ENCODE assay signal across 11 cellular contexts in the genomic region with DNA sequence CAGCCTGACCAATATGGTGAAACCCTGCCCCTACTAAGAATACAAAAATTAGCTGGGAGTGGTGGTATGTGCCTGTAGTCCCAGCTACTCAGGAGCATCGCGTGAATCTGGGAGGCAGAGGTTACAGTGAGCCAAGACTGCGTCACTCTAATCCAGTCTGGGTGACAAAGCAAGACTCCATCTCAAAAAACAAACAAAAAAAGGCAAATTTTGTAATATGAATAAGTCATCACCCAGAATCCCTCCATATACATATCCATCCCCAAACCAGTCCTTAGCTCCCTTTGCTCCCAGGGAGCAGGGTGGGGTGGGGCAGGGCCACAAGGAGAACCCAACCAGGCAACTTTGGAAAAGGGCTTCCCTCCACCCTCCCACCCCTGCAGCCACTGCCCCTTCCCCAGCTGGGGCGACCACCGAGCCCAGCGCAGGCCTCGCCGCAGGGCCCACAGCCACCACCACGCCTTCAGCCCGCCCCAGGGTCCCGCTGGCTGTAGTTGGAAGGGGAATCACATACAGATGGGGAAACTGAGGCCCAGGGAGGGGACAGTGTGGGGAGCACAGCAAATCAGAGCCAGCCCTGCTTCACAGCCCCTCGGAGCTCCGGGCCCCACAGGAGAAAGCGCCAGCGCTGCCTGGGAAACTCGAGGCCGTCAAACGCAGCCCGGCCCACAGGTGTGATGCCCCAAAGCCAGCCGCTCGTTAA. TPM values are rescaled to one million over a fixed set of nuclear protein-coding genes. Genes with fewer than 3 reads are reported as not detected.
DNase-seq lines count a peak whose midpoint lies in the region; ATAC-seq and TF ChIP-seq lines count a peak whose summit lies in the region.
"Had no signal": no experiment of that assay in that cellular context is flagged by ENCODE, and none has a peak within 500 bp of the region (broad histone marks: within the 10 kb centered on the region; RNA-seq: fewer than 3 reads in every experiment).

No MANE protein-coding gene starts in this region.

- ATAC-seq in Right ventricle myocardium superior (ENCODE audit: poor library complexity), result no peak
- no peak for ATAC-seq in right lobe of liver
- no peak for ATAC-seq in stimulated activated naive B cell treated with anti-CD40 and anti-IgM and Interleukin-4, amounts not matched to agents 10 μg/mL and 1 μg/mL and 100 μg/mL, for 72 hours (replicated peaks)

- H3K9me3 ChIP-seq in right atrium auricular region (no peaks in the 10 kb centered on the region), adipocyte (ENCODE audit: control insufficient read depth, low read length) (no peaks in the 10 kb centered on the region), right lobe of liver (no peaks in the 10 kb centered on the region)
- H3K9me3 ChIP-seq: SJSA1 had no signal

- H3K4me3 ChIP-seq in right atrium auricular region, result no peak overlapping the region
- H3K4me3 ChIP-seq in adipocyte (ENCODE audit: low read length), result no peak overlapping the region
- H3K4me3 ChIP-seq in right lobe of liver, result no peak overlapping the region
- H3K4me3 ChIP-seq: neural progenitor cell, SJSA1 had no signal

- peaks cover 7 to 41% of the 10 kb centered on the region in 2 donors for H3K36me3 Mint-ChIP-seq in stimulated activated naive B cell treated with anti-CD40 and anti-IgM and Interleukin-4, amounts not matched to agents 10 μg/mL and 1 μg/mL and 100 μg/mL, for 72 hours

- H3K27me3 Mint-ChIP-seq in stimulated activated naive B cell treated with anti-CD40 and anti-IgM and Interleukin-4, amounts not matched to agents 10 μg/mL and 1 μg/mL and 100 μg/mL, for 72 hours, result no peaks in the 10 kb centered on the region

- no peak overlapping the region for H3K9ac ChIP-seq in adipocyte (ENCODE audit: low read length)
- H3K9ac ChIP-seq: neural progenitor cell had no signal

- H3K27me3 ChIP-seq in right atrium auricular region, result no peaks in the 10 kb centered on the region
- H3K27me3 ChIP-seq in adipocyte (replicated peaks; ENCODE audit: control insufficient read depth, insufficient read depth, low read length), result no peaks in the 10 kb centered on the region
- H3K27me3 ChIP-seq in right lobe of liver, result no peaks in the 10 kb centered on the region
- H3K27me3 ChIP-seq: neural progenitor cell, SJSA1 had no signal

- intact Hi-C loops in Right ventricle myocardium superior (cut with DNase I) (no loop called here), right lobe of liver (cut with DNase I) (no loop called here)

- peaks cover 47 to 58% of the 10 kb centered on the region in 2 donors for H3K4me1 Mint-ChIP-seq in stimulated activated naive B cell treated with anti-CD40 and anti-IgM and Interleukin-4, amounts not matched to agents 10 μg/mL and 1 μg/mL and 100 μg/mL, for 72 hours

- H3K36me3 ChIP-seq in right atrium auricular region (peaks cover 6% of the 10 kb centered on the region), adipocyte (ENCODE audit: control insufficient read depth, insufficient read depth, low read length, severe bottlenecking) (no peaks in the 10 kb centered on the region), right lobe of liver (peaks cover 0 to 9% (median 0%) of the 10 kb centered on the region in 4 donors)
- H3K36me3 ChIP-seq: neural progenitor cell, SJSA1 had no signal

- H3K27ac Mint-ChIP-seq in stimulated activated naive B cell treated with anti-CD40 and anti-IgM and Interleukin-4, amounts not matched to agents 10 μg/mL and 1 μg/mL and 100 μg/mL, for 72 hours, result no peak overlapping the region
- H3K27ac Mint-ChIP-seq: neural progenitor cell had no signal

- no peak for DNase-seq in right atrium auricular region (ENCODE audit: low spot score)
- no peak for DNase-seq in Right ventricle myocardium superior
- peak; percentile 22 for DNase-seq in adipocyte (ENCODE audit: low read depth)
- no peak for DNase-seq in right lobe of liver
- no peak for DNase-seq in COR-L47 (lab: John Stamatoyannopoulos, UW)
- DNase-seq in stimulated activated naive B cell treated with anti-CD40 and anti-IgM and Interleukin-4, amounts not matched to agents 10 μg/mL and 1 μg/mL and 100 μg/mL, for 72 hours, result no peak
- no peak for DNase-seq in AG08395 (ENCODE audit: low spot score)
- no peak for DNase-seq in NCI-H510A (lab: John Stamatoyannopoulos, UW)
- DNase-seq: NCI-H2227 treated with DMSO at 0.1 percent for 48 hours had no signal

- no peak for TF ChIP-seq CTCF in right atrium auricular region (IDR thresholded peaks at IDR 0.05)
- no peak for TF ChIP-seq CTCF in right lobe of liver (IDR thresholded peaks at IDR 0.05)

- H3K4me3 Mint-ChIP-seq in stimulated activated naive B cell treated with anti-CD40 and anti-IgM and Interleukin-4, amounts not matched to agents 10 μg/mL and 1 μg/mL and 100 μg/mL, for 72 hours, result peak overlapping the region in 1 of 2 donors; percentile 57
- H3K4me3 Mint-ChIP-seq: neural progenitor cell had no signal

- H3K4me1 ChIP-seq in right atrium auricular region, result peaks cover 0 to 89% of the 10 kb centered on the region in 2 donors
- H3K4me1 ChIP-seq in adipocyte (ENCODE audit: control insufficient read depth, insufficient read depth, low read length), result no peaks in the 10 kb centered on the region
- H3K4me1 ChIP-seq in right lobe of liver, result peaks cover 0 to 15% (median 4%) of the 10 kb centered on the region in 4 donors
- H3K4me1 ChIP-seq: SJSA1 had no signal

- H3K9me3 Mint-ChIP-seq in stimulated activated naive B cell treated with anti-CD40 and anti-IgM and Interleukin-4, amounts not matched to agents 10 μg/mL and 1 μg/mL and 100 μg/mL, for 72 hours, result no peaks in the 10 kb centered on the region
- H3K9me3 Mint-ChIP-seq: neural progenitor cell had no signal

- H3K27ac ChIP-seq in right atrium auricular region (peak overlapping the region; percentile 71 to 74), right lobe of liver (peak overlapping the region; percentile 64 to 85 (median 70))
- H3K27ac ChIP-seq: neural progenitor cell, SJSA1 had no signal

- TF ChIP-seq POLR2A in right lobe of liver (IDR thresholded peaks at IDR 0.05), result no peak

- 93% methylated on average over 3 of the region's 21 CpGs for WGBS in right lobe of liver (ENCODE audit: insufficient coverage, low coverage, low lambda C conversion rate, missing lambda C conversion rate)

RNA-seq across cellular contexts. Expression of a gene that starts 7.8 kb away (rescaled TPM):
- total RNA-seq in right atrium auricular region (10 to 100 TPM; 14.2 to 39.7 TPM), Right ventricle myocardium superior (16.8 TPM), right lobe of liver (10 to 100 TPM; 17.4 to 26.2 (median 19.3) TPM)

RNA-seq across cellular contexts. Expression of a gene that starts 55.2 kb away (rescaled TPM):
- total RNA-seq in right atrium auricular region (10 to 100 TPM; 32.6 to 41.6 TPM), Right ventricle myocardium superior (21.4 TPM), right lobe of liver (100 to 1,000 TPM in 2 of 6 experiments, 10 to 100 TPM in 4; 46.9 to 108 (median 72.0) TPM)
